ENCODE assay signal across 16 cellular contexts in genomic region chr12:104533134-104533533, GRCh38.
"Had no signal": no experiment of that assay in that cellular context is flagged by ENCODE, and none has a peak within 500 bp of the region (broad histone marks: within the 10 kb centered on the region; RNA-seq: fewer than 3 reads in every experiment).

No MANE protein-coding gene starts in this region.

- FAIRE-seq: colon had no signal

- H3K27ac Mint-ChIP-seq: activated CD4-positive, alpha-beta memory T cell treated with anti-CD3 and anti-CD28 coated beads for 36 hours; activated CD4-positive, alpha-beta T cell treated with anti-CD3 and anti-CD28 coated beads for 36 hours; activated naive CD8-positive, alpha-beta T cell treated with anti-CD3 and anti-CD28 coated beads, Interleukin-2, amount 50 U/mL, for 24 hours; nephron; stimulated activated naive CD8-positive, alpha-beta T cell treated with anti-CD3 and anti-CD28 coated beads, Interleukin-15, amount 100 ng/mL, for 72 hours; T-helper 1 cell treated with Interleukin-12 subunit alpha and Interleukin-12 subunit beta and Interleukin-4 antibody, amounts not matched to agents 30 μg/mL and 1 μg/mL, for 36 hours had no signal

- ATAC-seq: activated CD4-positive, alpha-beta T cell treated with anti-CD3 and anti-CD28 coated beads for 36 hours; activated naive CD8-positive, alpha-beta T cell treated with anti-CD3 and anti-CD28 coated beads, Interleukin-2, amount 50 U/mL, for 24 hours; esophagus mucosa; right lobe of liver; stimulated activated naive CD8-positive, alpha-beta T cell treated with anti-CD3 and anti-CD28 coated beads, Interleukin-15, amount 100 ng/mL, for 72 hours had no signal

- DNase-seq: activated CD4-positive, alpha-beta memory T cell treated with anti-CD3 and anti-CD28 coated beads for 36 hours; activated CD4-positive, alpha-beta T cell treated with anti-CD3 and anti-CD28 coated beads for 36 hours; activated naive CD4-positive, alpha-beta T cell treated with Interleukin-2 at 50 U/mL for 16 hours; activated naive CD8-positive, alpha-beta T cell treated with anti-CD3 and anti-CD28 coated beads, Interleukin-2, amount 50 U/mL, for 24 hours; aorta; hypothalamus; left ventricle myocardium inferior; mesenchymal stem cell; right lobe of liver; stimulated activated naive CD8-positive, alpha-beta T cell treated with anti-CD3 and anti-CD28 coated beads, Interleukin-15, amount 100 ng/mL, for 72 hours; testis; upper lobe of left lung had no signal

- H3K4me3 Mint-ChIP-seq: activated CD4-positive, alpha-beta memory T cell treated with anti-CD3 and anti-CD28 coated beads for 36 hours; activated CD4-positive, alpha-beta T cell treated with anti-CD3 and anti-CD28 coated beads for 36 hours; activated naive CD8-positive, alpha-beta T cell treated with anti-CD3 and anti-CD28 coated beads, Interleukin-2, amount 50 U/mL, for 24 hours; nephron; stimulated activated naive CD8-positive, alpha-beta T cell treated with anti-CD3 and anti-CD28 coated beads, Interleukin-15, amount 100 ng/mL, for 72 hours; T-helper 1 cell treated with Interleukin-12 subunit alpha and Interleukin-12 subunit beta and Interleukin-4 antibody, amounts not matched to agents 30 μg/mL and 1 μg/mL, for 36 hours had no signal

- H3K9me3 Mint-ChIP-seq: activated naive CD8-positive, alpha-beta T cell treated with anti-CD3 and anti-CD28 coated beads, Interleukin-2, amount 50 U/mL, for 24 hours; nephron; stimulated activated naive CD8-positive, alpha-beta T cell treated with anti-CD3 and anti-CD28 coated beads, Interleukin-15, amount 100 ng/mL, for 72 hours had no signal

- H3K27me3 Mint-ChIP-seq: activated CD4-positive, alpha-beta memory T cell treated with anti-CD3 and anti-CD28 coated beads for 36 hours; activated CD4-positive, alpha-beta T cell treated with anti-CD3 and anti-CD28 coated beads for 36 hours; activated naive CD8-positive, alpha-beta T cell treated with anti-CD3 and anti-CD28 coated beads, Interleukin-2, amount 50 U/mL, for 24 hours; stimulated activated naive CD8-positive, alpha-beta T cell treated with anti-CD3 and anti-CD28 coated beads, Interleukin-15, amount 100 ng/mL, for 72 hours had no signal
